ENCODE assay signal across 40 cellular contexts in the genomic region with DNA sequence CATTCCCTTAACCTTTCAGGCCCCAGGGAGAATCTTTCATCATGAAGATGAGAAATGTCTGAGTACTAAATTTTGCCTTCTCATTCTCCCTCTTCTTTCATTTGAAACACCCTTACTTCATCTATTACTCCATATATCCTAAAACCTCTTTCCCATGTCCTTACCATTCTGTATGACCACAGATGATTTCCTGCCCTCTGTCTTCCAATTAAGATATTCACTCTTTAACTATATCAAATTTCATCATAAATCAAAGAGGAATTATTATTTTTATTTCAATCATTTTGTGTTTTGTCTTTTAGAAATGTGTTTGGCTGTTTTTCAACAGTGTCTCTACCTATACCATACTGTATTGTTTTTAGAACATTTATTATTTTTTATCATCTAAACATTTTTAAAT.
"Had no signal": no experiment of that assay in that cellular context is flagged by ENCODE, and none has a peak within 500 bp of the region (broad histone marks: within the 10 kb centered on the region; RNA-seq: fewer than 3 reads in every experiment).

No MANE protein-coding gene starts in this region.

- ATAC-seq: activated naive CD4-positive, alpha-beta T cell treated with anti-CD3 and anti-CD28 coated beads, Interleukin-2, amount 50 U/mL, for 72 hours; activated naive CD8-positive, alpha-beta T cell treated with anti-CD3 and anti-CD28 coated beads, Interleukin-2, amount 50 U/mL, for 24 hours; activated T-cell treated with anti-CD3 and anti-CD28 coated beads, Interleukin-2, amount 50 U/mL, for 4 hours; activated T-cell treated with anti-CD3 and anti-CD28 coated beads, Interleukin-2, amount 50 U/mL, for 72 hours; activated T-helper 17 cell treated with anti-CD3 and anti-CD28 coated beads, Interleukin-2, amount 50 U/mL, for 72 hours; body of pancreas had no signal

- H3K4me1 Mint-ChIP-seq: activated naive CD4-positive, alpha-beta T cell treated with anti-CD3 and anti-CD28 coated beads, Interleukin-2, amount 10 ng/mL, durations not matched to agents 7 days and 5 days; activated naive CD4-positive, alpha-beta T cell treated with anti-CD3 and anti-CD28 coated beads, Interleukin-2, amount 50 U/mL, for 24 hours; activated naive CD8-positive, alpha-beta T cell treated with anti-CD3 and anti-CD28 coated beads for 36 hours; activated naive CD8-positive, alpha-beta T cell treated with anti-CD3 and anti-CD28 coated beads, Interleukin-2, amount 10 ng/mL, durations not matched to agents 7 days and 5 days; activated naive CD8-positive, alpha-beta T cell treated with anti-CD3 and anti-CD28 coated beads, Interleukin-2, amount 50 U/mL, for 24 hours; activated T-helper 17 cell treated with anti-CD3 and anti-CD28 coated beads, Interleukin-2, amount 50 U/mL, for 72 hours; brain; central memory CD8-positive, alpha-beta T cell had no signal

- H3K27ac ChIP-seq: adrenal gland, ascending aorta, body of pancreas, brain microvascular endothelial cell, breast epithelium, cardiac muscle cell had no signal

- H3K4me1 ChIP-seq: adrenal gland, ascending aorta, body of pancreas, breast epithelium had no signal

- H3K36me3 ChIP-seq: adrenal gland, ascending aorta, brain microvascular endothelial cell, breast epithelium, cardiac muscle cell had no signal

- H3K4me3 Mint-ChIP-seq: activated naive CD4-positive, alpha-beta T cell treated with anti-CD3 and anti-CD28 coated beads for 36 hours; activated naive CD4-positive, alpha-beta T cell treated with anti-CD3 and anti-CD28 coated beads, Interleukin-2, amount 10 ng/mL, durations not matched to agents 7 days and 5 days; activated naive CD4-positive, alpha-beta T cell treated with anti-CD3 and anti-CD28 coated beads, Interleukin-2, amount 50 U/mL, for 24 hours; activated naive CD8-positive, alpha-beta T cell; activated naive CD8-positive, alpha-beta T cell treated with anti-CD3 and anti-CD28 coated beads for 36 hours; activated naive CD8-positive, alpha-beta T cell treated with anti-CD3 and anti-CD28 coated beads, Interleukin-2, amount 10 ng/mL, durations not matched to agents 7 days and 5 days; activated naive CD8-positive, alpha-beta T cell treated with anti-CD3 and anti-CD28 coated beads, Interleukin-2, amount 50 U/mL, for 24 hours; activated T-cell treated with anti-CD3 and anti-CD28 coated beads, Interleukin-2, amount 50 U/mL, for 24 hours; activated T-cell treated with anti-CD3 and anti-CD28 coated beads, Interleukin-2, amount 50 U/mL, for 4 hours; activated T-cell treated with anti-CD3 and anti-CD28 coated beads, Interleukin-2, amount 50 U/mL, for 72 hours; activated T-helper 1 cell treated with anti-CD3 and anti-CD28 coated beads, Interleukin-12 subunit alpha, Interleukin-12 subunit beta, Interleukin-2, Interleukin-4 antibody, amounts not matched to agents 30 ng/mL and 10 ng/mL and 1 ng/mL, durations not matched to agents 14 hours and 24 hours and 36 hours; activated T-helper 17 cell treated with anti-CD3 and anti-CD28 coated beads, Interleukin-2, amount 50 U/mL, for 72 hours; brain; central memory CD8-positive, alpha-beta T cell had no signal

- H3K27ac Mint-ChIP-seq: activated naive CD4-positive, alpha-beta T cell treated with anti-CD3 and anti-CD28 coated beads for 36 hours; activated naive CD4-positive, alpha-beta T cell treated with anti-CD3 and anti-CD28 coated beads, Interleukin-2, amount 10 ng/mL, durations not matched to agents 7 days and 5 days; activated naive CD4-positive, alpha-beta T cell treated with anti-CD3 and anti-CD28 coated beads, Interleukin-2, amount 50 U/mL, for 24 hours; activated naive CD4-positive, alpha-beta T cell treated with anti-CD3 and anti-CD28 coated beads, Interleukin-2, amount 50 U/mL, for 72 hours; activated naive CD8-positive, alpha-beta T cell; activated naive CD8-positive, alpha-beta T cell treated with anti-CD3 and anti-CD28 coated beads for 36 hours; activated naive CD8-positive, alpha-beta T cell treated with anti-CD3 and anti-CD28 coated beads, Interleukin-2, amount 10 ng/mL, durations not matched to agents 7 days and 5 days; activated naive CD8-positive, alpha-beta T cell treated with anti-CD3 and anti-CD28 coated beads, Interleukin-2, amount 50 U/mL, for 24 hours; activated T-cell treated with anti-CD3 and anti-CD28 coated beads, Interleukin-2, amount 50 U/mL, for 24 hours; activated T-cell treated with anti-CD3 and anti-CD28 coated beads, Interleukin-2, amount 50 U/mL, for 72 hours; activated T-helper 1 cell treated with anti-CD3 and anti-CD28 coated beads, Interleukin-12 subunit alpha, Interleukin-12 subunit beta, Interleukin-2, Interleukin-4 antibody, amounts not matched to agents 30 ng/mL and 10 ng/mL and 1 ng/mL, durations not matched to agents 14 hours and 24 hours and 36 hours; activated T-helper 17 cell treated with anti-CD3 and anti-CD28 coated beads, Interleukin-2, amount 50 U/mL, for 72 hours; activated T-helper 2 cell treated with anti-CD3 and anti-CD28 coated beads, Interferon-gamma antibody, Interleukin-2, Interleukin-4, amounts not matched to agents 10 μg/mL and 5 μg/mL and 100 μg/mL, durations not matched to agents 14 hours and 24 hours and 36 hours; brain had no signal

- H3K4me3 ChIP-seq: adrenal gland, ascending aorta, body of pancreas, breast epithelium, cardiac muscle cell had no signal

- H3K9me3 ChIP-seq: adrenal gland, body of pancreas had no signal

- H3K36me3 Mint-ChIP-seq: activated naive CD4-positive, alpha-beta T cell treated with anti-CD3 and anti-CD28 coated beads, Interleukin-2, amount 10 ng/mL, durations not matched to agents 7 days and 5 days; activated naive CD8-positive, alpha-beta T cell; activated naive CD8-positive, alpha-beta T cell treated with anti-CD3 and anti-CD28 coated beads for 36 hours; activated naive CD8-positive, alpha-beta T cell treated with anti-CD3 and anti-CD28 coated beads, Interleukin-2, amount 10 ng/mL, durations not matched to agents 7 days and 5 days; brain had no signal

- DNase-seq: activated effector memory CD4-positive, alpha-beta T cell treated with anti-CD3 and anti-CD28 coated beads, Interleukin-2, amount 50 U/mL, for 16 hours; activated effector memory CD4-positive, alpha-beta T cell treated with Interleukin-2 at 50 U/mL for 16 hours; activated gamma-delta T cell; activated gamma-delta T cell treated with Interleukin-2 at 50 U/mL for 16 hours; activated naive CD4-positive, alpha-beta T cell; activated naive CD4-positive, alpha-beta T cell treated with anti-CD3 and anti-CD28 coated beads for 36 hours; activated naive CD4-positive, alpha-beta T cell treated with anti-CD3 and anti-CD28 coated beads, Interleukin-2, amount 10 ng/mL, durations not matched to agents 7 days and 5 days; activated naive CD4-positive, alpha-beta T cell treated with anti-CD3 and anti-CD28 coated beads, Interleukin-2, amount 50 U/mL, for 16 hours; activated naive CD4-positive, alpha-beta T cell treated with Interleukin-2 at 50 U/mL for 16 hours; activated naive CD8-positive, alpha-beta T cell treated with anti-CD3 and anti-CD28 coated beads for 36 hours; activated naive CD8-positive, alpha-beta T cell treated with anti-CD3 and anti-CD28 coated beads, Interleukin-2, amount 10 ng/mL, durations not matched to agents 7 days and 5 days; activated naive CD8-positive, alpha-beta T cell treated with anti-CD3 and anti-CD28 coated beads, Interleukin-2, amount 50 U/mL, for 24 hours; activated T-cell treated with anti-CD3 and anti-CD28 coated beads, Interleukin-2, amount 50 U/mL, for 1 hour; activated T-cell treated with anti-CD3 and anti-CD28 coated beads, Interleukin-2, amount 50 U/mL, for 24 hours; activated T-cell treated with anti-CD3 and anti-CD28 coated beads, Interleukin-2, amount 50 U/mL, for 4 hours; activated T-cell treated with anti-CD3 and anti-CD28 coated beads, Interleukin-2, amount 50 U/mL, for 48 hours; activated T-cell treated with anti-CD3 and anti-CD28 coated beads, Interleukin-2, amount 50 U/mL, for 72 hours; adrenal gland; amniotic stem cell; amygdala; anterior cingulate cortex; aorta; body of pancreas; brain microvascular endothelial cell; caudate nucleus; central memory CD4-positive, alpha-beta T cell; cerebellar nuclear complex had no signal

- FAIRE-seq: astrocyte, bronchial epithelial cell had no signal

- H3K27me3 Mint-ChIP-seq: activated naive CD4-positive, alpha-beta T cell treated with anti-CD3 and anti-CD28 coated beads, Interleukin-2, amount 10 ng/mL, durations not matched to agents 7 days and 5 days; activated naive CD4-positive, alpha-beta T cell treated with anti-CD3 and anti-CD28 coated beads, Interleukin-2, amount 50 U/mL, for 24 hours; activated naive CD8-positive, alpha-beta T cell; activated naive CD8-positive, alpha-beta T cell treated with anti-CD3 and anti-CD28 coated beads for 36 hours; activated naive CD8-positive, alpha-beta T cell treated with anti-CD3 and anti-CD28 coated beads, Interleukin-2, amount 10 ng/mL, durations not matched to agents 7 days and 5 days; activated naive CD8-positive, alpha-beta T cell treated with anti-CD3 and anti-CD28 coated beads, Interleukin-2, amount 50 U/mL, for 24 hours; activated T-cell treated with anti-CD3 and anti-CD28 coated beads, Interleukin-2, amount 50 U/mL, for 24 hours; activated T-helper 17 cell treated with anti-CD3 and anti-CD28 coated beads, Interleukin-2, amount 50 U/mL, for 72 hours; central memory CD8-positive, alpha-beta T cell had no signal

- H3K27me3 ChIP-seq: adrenal gland, ascending aorta, body of pancreas, brain microvascular endothelial cell, breast epithelium, cardiac muscle cell had no signal
